Comparison of ENCODE assay signal across 9 cellular contexts in genomic region chr22:30216272-30216671, GRCh38. TPM values are rescaled to one million over a fixed set of nuclear protein-coding genes. Genes with fewer than 3 reads are reported as not detected.
"Had no signal": no experiment of that assay in that cellular context is flagged by ENCODE, and none has a peak within 500 bp of the region (broad histone marks: within the 10 kb centered on the region; RNA-seq: fewer than 3 reads in every experiment).

No MANE protein-coding gene starts in this region.

RNA-seq across cellular contexts. Expression of gene LIF, which starts 30.3 kb away (rescaled TPM):
- total RNA-seq: occipital lobe had no signal
- polyA plus RNA-seq: naive thymus-derived CD4-positive, alpha-beta T cell had no signal

RNA-seq across cellular contexts. Expression of gene OSM, which starts 50.4 kb away (rescaled TPM):
- total RNA-seq: kidney epithelial cell, left ventricle myocardium inferior, myocyte, neural crest cell, osteocyte, transverse colon had no signal
- polyA plus RNA-seq: hepatocyte had no signal
